Comparison of ENCODE assay signal across 17 cellular contexts in genomic region chr16:29198731-29199521, GRCh38.
DNase-seq lines count a peak whose midpoint lies in the region; ATAC-seq and TF ChIP-seq lines count a peak whose summit lies in the region.
"Had no signal": no experiment of that assay in that cellular context is flagged by ENCODE, and none has a peak within 500 bp of the region (broad histone marks: within the 10 kb centered on the region; RNA-seq: fewer than 3 reads in every experiment).

No MANE protein-coding gene starts in this region.

- no peak overlapping the region for H3K27ac ChIP-seq in neural progenitor cell
- H3K27ac ChIP-seq in upper lobe of right lung = peak overlapping the region; percentile 58
- H3K27ac ChIP-seq: cardiac muscle cell had no signal

- no peak overlapping the region for H3K4me3 Mint-ChIP-seq in activated CD8-positive, alpha-beta memory T cell treated with anti-CD3 and anti-CD28 coated beads, Interleukin-2, amount 10 ng/mL, durations not matched to agents 7 days and 5 days
- H3K4me3 Mint-ChIP-seq in neural progenitor cell = no peak overlapping the region
- H3K4me3 Mint-ChIP-seq in activated naive CD4-positive, alpha-beta T cell treated with anti-CD3 and anti-CD28 coated beads, Interleukin-2, amount 10 ng/mL, durations not matched to agents 7 days and 5 days = no peak overlapping the region
- H3K4me3 Mint-ChIP-seq: stimulated activated naive B cell treated with anti-CD40 and anti-IgM and Interleukin-4, amounts not matched to agents 10 μg/mL and 1 μg/mL and 100 μg/mL, for 72 hours had no signal

- H3K9me3 Mint-ChIP-seq in activated CD8-positive, alpha-beta memory T cell treated with anti-CD3 and anti-CD28 coated beads, Interleukin-2, amount 10 ng/mL, durations not matched to agents 7 days and 5 days (ENCODE audit: low read depth) = no peaks in the 10 kb centered on the region
- peaks cover 2% of the 10 kb centered on the region for H3K9me3 Mint-ChIP-seq in neural progenitor cell
- no peaks in the 10 kb centered on the region for H3K9me3 Mint-ChIP-seq in activated naive CD4-positive, alpha-beta T cell treated with anti-CD3 and anti-CD28 coated beads, Interleukin-2, amount 10 ng/mL, durations not matched to agents 7 days and 5 days

- H3K4me1 Mint-ChIP-seq in activated CD8-positive, alpha-beta memory T cell treated with anti-CD3 and anti-CD28 coated beads, Interleukin-2, amount 10 ng/mL, durations not matched to agents 7 days and 5 days = no peaks in the 10 kb centered on the region
- peaks cover 24% of the 10 kb centered on the region for H3K4me1 Mint-ChIP-seq in neural progenitor cell
- no peaks in the 10 kb centered on the region for H3K4me1 Mint-ChIP-seq in activated naive CD4-positive, alpha-beta T cell treated with anti-CD3 and anti-CD28 coated beads, Interleukin-2, amount 10 ng/mL, durations not matched to agents 7 days and 5 days

- DNase-seq in activated CD8-positive, alpha-beta memory T cell treated with anti-CD3 and anti-CD28 coated beads, Interleukin-2, amount 50 U/mL, for 4 hours = peak; percentile 6
- DNase-seq in activated CD8-positive, alpha-beta memory T cell treated with anti-CD3 and anti-CD28 coated beads, Interleukin-2, amount 10 ng/mL, durations not matched to agents 7 days and 5 days = no peak
- DNase-seq in fibroblast of the aortic adventitia (ENCODE audit: low read depth) = peak; percentile 63
- DNase-seq in neural progenitor cell (ENCODE audit: low spot score) = no peak
- peak; percentile 53 for DNase-seq in upper lobe of right lung
- DNase-seq in cerebellar nuclear complex (lab: John Stamatoyannopoulos, UW) = no peak
- DNase-seq in OCI-M1 (lab: John Stamatoyannopoulos, UW) = no peak
- no peak for DNase-seq in activated naive CD4-positive, alpha-beta T cell treated with anti-CD3 and anti-CD28 coated beads, Interleukin-2, amount 10 ng/mL, durations not matched to agents 7 days and 5 days
- DNase-seq: 8988T; activated T-cell treated with anti-CD3 and anti-CD28 coated beads, Interleukin-2, amount 50 U/mL, for 48 hours; Calu3; erythroblast; NCI-H1092 treated with DMSO at 0.1 percent for 48 hours; NCI-H524; stimulated activated CD4-positive, alpha-beta T cell treated with anti-CD3 and anti-CD28 coated beads, Interleukin-2, amount 100 ng/mL, for 24 hours; stimulated activated naive B cell treated with anti-CD40 and anti-IgM and Interleukin-4, amounts not matched to agents 10 μg/mL and 1 μg/mL and 100 μg/mL, for 72 hours had no signal

- intact Hi-C loops in upper lobe of right lung (cut with DNase I) = no loop called here

- no peak overlapping the region for H3K4me2 ChIP-seq in neural progenitor cell

- H3K79me2 ChIP-seq in neural progenitor cell (ENCODE audit: low read depth) = no peaks in the 10 kb centered on the region

- H3K9me3 ChIP-seq in neural progenitor cell (ENCODE audit: low read depth) (no peaks in the 10 kb centered on the region), upper lobe of right lung (no peaks in the 10 kb centered on the region)

- H3K27me3 ChIP-seq in neural progenitor cell (no peaks in the 10 kb centered on the region), upper lobe of right lung (no peaks in the 10 kb centered on the region)
- H3K27me3 ChIP-seq: cardiac muscle cell had no signal

- no peak for ATAC-seq in activated CD8-positive, alpha-beta memory T cell treated with anti-CD3 and anti-CD28 coated beads, Interleukin-2, amount 10 ng/mL, durations not matched to agents 7 days and 5 days
- no peak for ATAC-seq in upper lobe of right lung
- ATAC-seq: stimulated activated naive B cell treated with anti-CD40 and anti-IgM and Interleukin-4, amounts not matched to agents 10 μg/mL and 1 μg/mL and 100 μg/mL, for 72 hours had no signal

- H3K36me3 Mint-ChIP-seq in activated CD8-positive, alpha-beta memory T cell treated with anti-CD3 and anti-CD28 coated beads, Interleukin-2, amount 10 ng/mL, durations not matched to agents 7 days and 5 days = no peaks in the 10 kb centered on the region
- no peaks in the 10 kb centered on the region for H3K36me3 Mint-ChIP-seq in neural progenitor cell
- H3K36me3 Mint-ChIP-seq in activated naive CD4-positive, alpha-beta T cell treated with anti-CD3 and anti-CD28 coated beads, Interleukin-2, amount 10 ng/mL, durations not matched to agents 7 days and 5 days = no peaks in the 10 kb centered on the region

- no peak overlapping the region for H3K27ac Mint-ChIP-seq in activated CD8-positive, alpha-beta memory T cell treated with anti-CD3 and anti-CD28 coated beads, Interleukin-2, amount 10 ng/mL, durations not matched to agents 7 days and 5 days
- H3K27ac Mint-ChIP-seq in neural progenitor cell = peak overlapping the region; percentile 21
- no peak overlapping the region for H3K27ac Mint-ChIP-seq in activated naive CD4-positive, alpha-beta T cell treated with anti-CD3 and anti-CD28 coated beads, Interleukin-2, amount 10 ng/mL, durations not matched to agents 7 days and 5 days
- H3K27ac Mint-ChIP-seq: stimulated activated naive B cell treated with anti-CD40 and anti-IgM and Interleukin-4, amounts not matched to agents 10 μg/mL and 1 μg/mL and 100 μg/mL, for 72 hours had no signal

- no peaks in the 10 kb centered on the region for H4K20me1 ChIP-seq in neural progenitor cell (ENCODE audit: low read depth)

- H3K4me3 ChIP-seq in fibroblast of the aortic adventitia (ENCODE audit: low read depth, low read length) (no peak overlapping the region), neural progenitor cell (no peak overlapping the region), upper lobe of right lung (no peak overlapping the region)
- H3K4me3 ChIP-seq: cardiac muscle cell had no signal

- H3K4me1 ChIP-seq in neural progenitor cell (peaks cover 10% of the 10 kb centered on the region), upper lobe of right lung (no peaks in the 10 kb centered on the region)

- no peaks in the 10 kb centered on the region for H3K27me3 Mint-ChIP-seq in activated CD8-positive, alpha-beta memory T cell treated with anti-CD3 and anti-CD28 coated beads, Interleukin-2, amount 10 ng/mL, durations not matched to agents 7 days and 5 days
- peaks cover 9% of the 10 kb centered on the region for H3K27me3 Mint-ChIP-seq in neural progenitor cell (ENCODE audit: insufficient read depth, low read depth)
- no peaks in the 10 kb centered on the region for H3K27me3 Mint-ChIP-seq in activated naive CD4-positive, alpha-beta T cell treated with anti-CD3 and anti-CD28 coated beads, Interleukin-2, amount 10 ng/mL, durations not matched to agents 7 days and 5 days
- H3K27me3 Mint-ChIP-seq: stimulated activated naive B cell treated with anti-CD40 and anti-IgM and Interleukin-4, amounts not matched to agents 10 μg/mL and 1 μg/mL and 100 μg/mL, for 72 hours had no signal

- H2AFZ ChIP-seq in neural progenitor cell (replicated peaks) = no peak overlapping the region

- no peak for TF ChIP-seq CTCF in fibroblast of the aortic adventitia (IDR thresholded peaks at IDR 0.05; ENCODE audit: insufficient read depth, low read length)
- TF ChIP-seq CTCF in neural progenitor cell (IDR thresholded peaks at IDR 0.05) = no peak
- TF ChIP-seq CTCF in upper lobe of right lung (IDR thresholded peaks at IDR 0.05) = no peak

- H3K9ac ChIP-seq in neural progenitor cell = no peak overlapping the region

- H3K36me3 ChIP-seq in neural progenitor cell (no peaks in the 10 kb centered on the region), upper lobe of right lung (no peaks in the 10 kb centered on the region)
- H3K36me3 ChIP-seq: cardiac muscle cell had no signal

- H3F3A ChIP-seq in neural progenitor cell (ENCODE audit: low read depth) = peaks cover 17% of the 10 kb centered on the region

- CTCF ChIA-PET in activated CD8-positive, alpha-beta memory T cell treated with anti-CD3 and anti-CD28 coated beads, Interleukin-2, amount 10 ng/mL, durations not matched to agents 7 days and 5 days (lab: Charles Lee) = no interaction called here
- CTCF ChIA-PET in activated naive CD4-positive, alpha-beta T cell treated with anti-CD3 and anti-CD28 coated beads, Interleukin-2, amount 10 ng/mL, durations not matched to agents 7 days and 5 days (lab: Charles Lee) = no interaction called here

Comparison
In these comparisons a context has a peak if more than half of its experiments do, and no peak if none do; other contexts are left out.
1. DNase-seq: peak in activated CD8-positive, alpha-beta memory T cell treated with anti-CD3 and anti-CD28 coated beads, Interleukin-2, amount 50 U/mL, for 4 hours (single experiment), fibroblast of the aortic adventitia (single experiment) and upper lobe of right lung (single experiment); none in activated CD8-positive, alpha-beta memory T cell treated with anti-CD3 and anti-CD28 coated beads, Interleukin-2, amount 10 ng/mL, durations not matched to agents 7 days and 5 days (single experiment), neural progenitor cell (single experiment), cerebellar nuclear complex (0 of 2), OCI-M1 (single experiment) and activated naive CD4-positive, alpha-beta T cell treated with anti-CD3 and anti-CD28 coated beads, Interleukin-2, amount 10 ng/mL, durations not matched to agents 7 days and 5 days (single experiment).